ENCODE assay signal across 8 cellular contexts in the genomic region with DNA sequence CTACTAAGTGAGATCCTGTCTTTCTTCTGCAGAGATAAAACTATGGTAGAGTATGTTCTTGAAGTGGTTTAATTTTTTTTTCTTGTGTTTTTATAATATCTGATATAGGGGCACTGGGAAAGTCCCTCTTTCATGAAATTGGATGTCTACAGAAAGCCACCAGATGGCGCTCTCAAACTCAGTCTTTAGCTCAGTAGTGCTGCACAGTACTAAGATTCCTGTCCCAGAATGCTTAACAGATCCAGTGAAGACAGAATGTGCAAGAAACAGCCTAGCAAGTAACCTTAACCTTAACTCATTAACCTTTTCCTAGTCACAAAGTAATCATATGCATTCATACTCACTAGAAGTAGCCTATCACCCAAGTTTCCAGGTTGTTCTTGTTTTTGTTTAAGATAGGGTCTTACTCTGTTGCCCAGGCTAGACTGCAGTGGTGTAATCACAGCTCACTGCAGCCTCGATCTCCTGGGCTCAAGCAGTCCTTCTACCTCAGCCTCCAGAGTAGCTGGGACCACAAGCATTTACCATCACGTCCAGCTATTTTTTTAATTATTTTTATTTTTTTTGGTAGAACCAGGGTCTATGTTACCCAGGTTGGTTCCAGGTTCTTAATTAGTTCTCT. TPM values are rescaled to one million over a fixed set of nuclear protein-coding genes. Genes with fewer than 3 reads are reported as not detected.
A peak's percentile ranks its signal among the peaks of the same experiment; 100 is the strongest.
DNase-seq lines count a peak whose midpoint lies in the region; ATAC-seq and TF ChIP-seq lines count a peak whose summit lies in the region.

No MANE protein-coding gene starts in this region.

- H3K27ac Mint-ChIP-seq in activated CD4-positive, alpha-beta memory T cell treated with anti-CD3 and anti-CD28 coated beads, Interleukin-2, amount 10 ng/mL, durations not matched to agents 7 days and 5 days, result no peak overlapping the region
- H3K27ac Mint-ChIP-seq in mesothelial cell of epicardium, result peak overlapping the region; percentile 44

- TF ChIP-seq CTCF in mesothelial cell of epicardium (IDR thresholded peaks at IDR 0.05; ENCODE audit: unreplicated experiment), result peak; percentile 63

- ATAC-seq in HG03432 (IDR thresholded peaks at IDR 0.05; ENCODE audit: unreplicated experiment), result peak; percentile 84

- no peaks in the 10 kb centered on the region for H3K27me3 Mint-ChIP-seq in activated CD4-positive, alpha-beta memory T cell treated with anti-CD3 and anti-CD28 coated beads, Interleukin-2, amount 10 ng/mL, durations not matched to agents 7 days and 5 days
- no peaks in the 10 kb centered on the region for H3K27me3 Mint-ChIP-seq in mesothelial cell of epicardium (ENCODE audit: low read depth)

- POLR2A ChIA-PET in activated CD4-positive, alpha-beta memory T cell treated with anti-CD3 and anti-CD28 coated beads, Interleukin-2, amount 10 ng/mL, durations not matched to agents 7 days and 5 days (lab: Charles Lee), result interaction anchor here (1.3 kb wide), 1 partner anchor 57 kb away, joined by 15 read pairs; a partner anchor contains a TSS

- CTCF ChIA-PET in activated CD4-positive, alpha-beta memory T cell treated with anti-CD3 and anti-CD28 coated beads, Interleukin-2, amount 10 ng/mL, durations not matched to agents 7 days and 5 days (lab: Charles Lee), result interaction anchor here (0.6 to 6.9 kb wide), 20 partner anchors 8 to 1018 kb away, joined by 3 to 102 read pairs (median 4); a partner anchor contains a TSS

- H3K4me1 Mint-ChIP-seq in activated CD4-positive, alpha-beta memory T cell treated with anti-CD3 and anti-CD28 coated beads, Interleukin-2, amount 10 ng/mL, durations not matched to agents 7 days and 5 days, result peaks cover 3% of the 10 kb centered on the region
- no peaks in the 10 kb centered on the region for H3K4me1 Mint-ChIP-seq in mesothelial cell of epicardium

- H3K9me3 Mint-ChIP-seq in activated CD4-positive, alpha-beta memory T cell treated with anti-CD3 and anti-CD28 coated beads, Interleukin-2, amount 10 ng/mL, durations not matched to agents 7 days and 5 days, result no peaks in the 10 kb centered on the region
- H3K9me3 Mint-ChIP-seq in mesothelial cell of epicardium, result no peaks in the 10 kb centered on the region

- DNase-seq in SIG-M5 treated with dmso at 0.1 percent for 504 hours (lab: John Stamatoyannopoulos, UW; ENCODE audit: unreplicated experiment) (peak; percentile 54), SIG-M5 (lab: John Stamatoyannopoulos, UW) (no peak), NCI-H82 (lab: John Stamatoyannopoulos, UW) (peak; percentile 85), mesothelial cell of epicardium (ENCODE audit: low spot score in 2 of 2, unreplicated experiment in 2 of 2) (peak; percentile 28 to 57)
- peak; percentile 64 for DNase-seq in activated CD4-positive, alpha-beta memory T cell treated with anti-CD3 and anti-CD28 coated beads, Interleukin-2, amount 10 ng/mL, durations not matched to agents 7 days and 5 days
- DNase-seq in effector CD8-positive, alpha-beta T cell (lab: John Stamatoyannopoulos, UW), result peak; percentile 42
- peak; percentile 39 to 49 for DNase-seq in stimulated activated CD8-positive, alpha-beta memory T cell treated with anti-CD3 and anti-CD28 coated beads, Interleukin-4, amount 100 ng/mL, for 4 hours (ENCODE audit: low read depth in 2 of 2, low spot score in 1 of 2)

- no peak overlapping the region for H3K4me3 Mint-ChIP-seq in activated CD4-positive, alpha-beta memory T cell treated with anti-CD3 and anti-CD28 coated beads, Interleukin-2, amount 10 ng/mL, durations not matched to agents 7 days and 5 days
- no peak overlapping the region for H3K4me3 Mint-ChIP-seq in mesothelial cell of epicardium

- H3K36me3 Mint-ChIP-seq in activated CD4-positive, alpha-beta memory T cell treated with anti-CD3 and anti-CD28 coated beads, Interleukin-2, amount 10 ng/mL, durations not matched to agents 7 days and 5 days (ENCODE audit: low read depth), result peaks cover 3% of the 10 kb centered on the region
- peaks cover 6% of the 10 kb centered on the region for H3K36me3 Mint-ChIP-seq in mesothelial cell of epicardium

RNA-seq across cellular contexts. Expression of a gene that starts 56.7 kb away (rescaled TPM):
- 10 to 100 TPM; 24.6 to 27.9 TPM for total RNA-seq in activated CD4-positive, alpha-beta memory T cell treated with anti-CD3 and anti-CD28 coated beads, Interleukin-2, amount 10 ng/mL, durations not matched to agents 7 days and 5 days
- total RNA-seq in mesothelial cell of epicardium, result 29.7 to 35.6 TPM (median 30.3 TPM) in 3 replicates
